10 cellular contexts compared by ENCODE assay signal in genomic region chr2:122136071-122136470, GRCh38.
DNase-seq lines count a peak whose midpoint lies in the region; ATAC-seq and TF ChIP-seq lines count a peak whose summit lies in the region.
"Had no signal": no experiment of that assay in that cellular context is flagged by ENCODE, and none has a peak within 500 bp of the region (broad histone marks: within the 10 kb centered on the region; RNA-seq: fewer than 3 reads in every experiment).

No MANE protein-coding gene starts in this region.

- no peaks in the 10 kb centered on the region for H3K9me3 ChIP-seq in transverse colon

- intact Hi-C loops in transverse colon (cut with DNase I; ENCODE audit: low total_unique reads) = no loop called here

- DNase-seq in NCI-H1436 (lab: John Stamatoyannopoulos, UW) (peak; percentile 3), NCI-H1436 treated with DMSO at 0.1 percent for 48 hours (lab: John Stamatoyannopoulos, UW) (no peak), RPMI7951 (ENCODE audit: low read depth) (peak; percentile 30), left kidney (ENCODE audit: low read depth, low spot score) (peak; percentile 21), AG08396 (ENCODE audit: low spot score) (no peak), transverse colon (no peak), coronary artery (ENCODE audit: low spot score) (no peak)

- peak; percentile 95 for ATAC-seq in HG02623 (IDR thresholded peaks at IDR 0.05; ENCODE audit: unreplicated experiment)

- TF ChIP-seq POLR2A in transverse colon (IDR thresholded peaks at IDR 0.05) = no peak

- in situ Hi-C loops in transverse colon (cut with MboI; ENCODE audit: low pct_ligation_motif_present in 1 of 4, low pct_unique_long_range_greater_than_20kb in 1 of 4, low sequenced_read_pairs in 3 of 4) = no loop called here

- no peaks in the 10 kb centered on the region for H3K36me3 ChIP-seq in transverse colon
- H3K36me3 ChIP-seq: BLaER1 treated with 17β-estradiol and CSF1 and Interleukin-3, amounts not matched to agents 10 nM and 100 nM had no signal

- no peaks in the 10 kb centered on the region for H3K27me3 ChIP-seq in transverse colon
- H3K27me3 ChIP-seq: BLaER1 treated with 17β-estradiol and CSF1 and Interleukin-3, amounts not matched to agents 10 nM and 100 nM had no signal

- H3K4me3 ChIP-seq in transverse colon = no peak overlapping the region
- no peak overlapping the region for H3K4me3 ChIP-seq in coronary artery
- H3K4me3 ChIP-seq: BLaER1 treated with 17β-estradiol and CSF1 and Interleukin-3, amounts not matched to agents 10 nM and 100 nM had no signal

- H3K27ac ChIP-seq in transverse colon (no peak overlapping the region), coronary artery (no peak overlapping the region)
- H3K27ac ChIP-seq: BLaER1 treated with 17β-estradiol and CSF1 and Interleukin-3, amounts not matched to agents 10 nM and 100 nM; parathyroid adenoma had no signal

- WGBS in transverse colon (ENCODE audit: low coverage in 1 of 2), 2 donors = 40% methylated on average over 2 of the region's 2 CpGs; no CpG with 5 or more reads in 1 of the 2 donors

- TF ChIP-seq CTCF in transverse colon (IDR thresholded peaks at IDR 0.05) (peak in 1 of 5 experiments; percentile 8), coronary artery (IDR thresholded peaks at IDR 0.05) (no peak)

- no peak for TF ChIP-seq EP300 in transverse colon (IDR thresholded peaks at IDR 0.05; ENCODE audit: low read depth)

- no peaks in the 10 kb centered on the region for H3K4me1 ChIP-seq in transverse colon
- H3K4me1 ChIP-seq: parathyroid adenoma had no signal

Comparison
In these comparisons a context has a peak if more than half of its experiments do, and no peak if none do; other contexts are left out.
1. DNase-seq: peak in NCI-H1436 (single experiment), RPMI7951 (single experiment) and left kidney (single experiment); none in NCI-H1436 treated with DMSO at 0.1 percent for 48 hours (single experiment), AG08396 (single experiment), transverse colon (single experiment) and coronary artery (single experiment).